Comparison of ENCODE assay signal across 19 cellular contexts in the genomic region with DNA sequence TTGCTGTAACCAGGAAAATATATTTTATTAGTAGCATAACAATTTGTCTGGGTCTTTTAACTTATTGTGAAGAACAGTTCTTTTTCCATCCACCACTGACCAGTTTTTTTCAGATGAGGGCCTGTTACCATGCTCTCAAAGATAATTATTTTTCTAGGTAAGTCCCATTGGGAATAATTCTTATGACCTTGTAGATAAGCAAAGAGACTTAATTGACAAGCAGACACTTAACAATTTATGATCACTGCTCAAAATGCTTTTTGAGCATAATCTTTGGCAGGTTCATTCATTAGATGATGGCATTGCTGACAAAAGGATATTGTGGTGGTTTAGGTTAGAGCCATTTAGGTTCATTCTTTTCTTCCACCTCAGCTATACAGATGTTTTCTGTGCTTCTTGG.
"Had no signal": no experiment of that assay in that cellular context is flagged by ENCODE, and none has a peak within 500 bp of the region (broad histone marks: within the 10 kb centered on the region; RNA-seq: fewer than 3 reads in every experiment).

No MANE protein-coding gene starts in this region.

- H3K4me3 ChIP-seq: cardiac muscle cell, lower lobe of right lung, prostate gland, spleen, testis had no signal

- H3K36me3 ChIP-seq: cardiac muscle cell, prostate gland had no signal

- H3K9me3 ChIP-seq: lower lobe of right lung, prostate gland, spleen, testis had no signal

- H3K27me3 ChIP-seq: cardiac muscle cell, spleen, testis had no signal

- ATAC-seq: activated naive CD8-positive, alpha-beta T cell treated with anti-CD3 and anti-CD28 coated beads, Interleukin-2, amount 50 U/mL, for 24 hours; activated T-cell treated with anti-CD3 and anti-CD28 coated beads, Interleukin-2, amount 50 U/mL, for 72 hours; lower lobe of right lung; naive thymus-derived CD4-positive, alpha-beta T cell had no signal

- DNase-seq: activated CD4-positive, alpha-beta T cell treated with anti-CD3 and anti-CD28 coated beads for 1 hour; activated CD4-positive, alpha-beta T cell treated with anti-CD3 and anti-CD28 coated beads, Interleukin-2, amount 50 U/mL, for 4 hours; activated CD8-positive, alpha-beta memory T cell treated with anti-CD3 and anti-CD28 coated beads for 24 hours; activated effector memory CD4-positive, alpha-beta T cell treated with Interleukin-2 at 50 U/mL for 16 hours; activated naive CD4-positive, alpha-beta T cell treated with anti-CD3 and anti-CD28 coated beads, Interleukin-2, amount 10 ng/mL, durations not matched to agents 7 days and 5 days; activated naive CD8-positive, alpha-beta T cell treated with anti-CD3 and anti-CD28 coated beads, Interleukin-2, amount 50 U/mL, for 24 hours; activated T-cell treated with anti-CD3 and anti-CD28 coated beads, Interleukin-2, amount 50 U/mL, for 72 hours; kidney; lower lobe of right lung; mesendoderm; naive thymus-derived CD4-positive, alpha-beta T cell; spleen; stimulated activated CD4-positive, alpha-beta T cell treated with anti-CD3 and anti-CD28 coated beads, Interleukin-4, amount 100 ng/mL, for 1 hour; stimulated activated naive CD4-positive, alpha-beta T cell; testis; WERI-Rb-1 had no signal

- H3K27ac ChIP-seq: cardiac muscle cell, epithelial cell of prostate, WERI-Rb-1 had no signal
